In genomic region chr7:24477807-24478655, GRCh38 we compare ENCODE assay signal across 9 cellular contexts.
A peak's percentile ranks its signal among the peaks of the same experiment; 100 is the strongest.
DNase-seq lines count a peak whose midpoint lies in the region; ATAC-seq and TF ChIP-seq lines count a peak whose summit lies in the region.
"Had no signal": no experiment of that assay in that cellular context is flagged by ENCODE, and none has a peak within 500 bp of the region (broad histone marks: within the 10 kb centered on the region; RNA-seq: fewer than 3 reads in every experiment).

No MANE protein-coding gene starts in this region.

- no peaks in the 10 kb centered on the region for H3K36me3 Mint-ChIP-seq in effector memory CD8-positive, alpha-beta T cell (ENCODE audit: insufficient read depth)

- CTCF ChIA-PET in AG04450 (lab: Charles Lee): interaction anchor here (0.6 to 1.3 kb wide), 2 partner anchors 11 to 97 kb away, joined by 5 to 7 read pairs; no protein-coding TSS in a partner anchor

- no peak overlapping the region for H3K4me3 Mint-ChIP-seq in effector memory CD8-positive, alpha-beta T cell

- DNase-seq in AG04450 (ENCODE audit: low read depth, low spot score) (peak; percentile 67), HuH-7.5 (ENCODE audit: low spot score) (peak; percentile 23), astrocyte of the hippocampus (ENCODE audit: low read depth, low spot score) (peak; percentile 89), left lung (no peak), NCI-H2196 (lab: John Stamatoyannopoulos, UW; ENCODE audit: unreplicated experiment) (no peak), NCI-H1694 treated with DMSO at 0.1 percent for 48 hours (lab: John Stamatoyannopoulos, UW) (no peak), cerebellar cortex (ENCODE audit: low spot score) (no peak)
- no peak for DNase-seq in effector memory CD8-positive, alpha-beta T cell

- H3K9me3 Mint-ChIP-seq in effector memory CD8-positive, alpha-beta T cell: no peaks in the 10 kb centered on the region

- H3K36me3 ChIP-seq in left lung: no peaks in the 10 kb centered on the region
- H3K36me3 ChIP-seq: neutrophil had no signal

- no peaks in the 10 kb centered on the region for H3K4me1 Mint-ChIP-seq in effector memory CD8-positive, alpha-beta T cell (ENCODE audit: low read depth in 2 of 2)

- POLR2A ChIA-PET in AG04450 (lab: Yijun Ruan, JAX): interaction anchor here (0.6 kb wide), 1 partner anchor 820 kb away, joined by 3 read pairs; no protein-coding TSS in a partner anchor

- H3K27ac Mint-ChIP-seq in effector memory CD8-positive, alpha-beta T cell: no peak overlapping the region

- intact Hi-C loops in left lung (cut with DNase I): no loop called here

- H3K4me3 ChIP-seq in AG04450 (ENCODE audit: low read depth, low read length) (no peak overlapping the region), left lung (no peak overlapping the region)

- no peaks in the 10 kb centered on the region for H3K4me1 ChIP-seq in left lung

- TF ChIP-seq CTCF in AG04450 (IDR thresholded peaks at IDR 0.05; ENCODE audit: low read depth, low read length): no peak
- TF ChIP-seq CTCF in left lung (IDR thresholded peaks at IDR 0.05): no peak

- H3K27ac ChIP-seq in AG04450 (ENCODE audit: low read depth, low read length) (peak overlapping the region; percentile 84), left lung (no peak overlapping the region)
- H3K27ac ChIP-seq: neutrophil had no signal

- no peaks in the 10 kb centered on the region for H3K27me3 ChIP-seq in AG04450 (ENCODE audit: control insufficient read depth, insufficient read depth, low read length)
- H3K27me3 ChIP-seq in left lung: no peaks in the 10 kb centered on the region
- H3K27me3 ChIP-seq: neutrophil had no signal

- H3K27me3 Mint-ChIP-seq in effector memory CD8-positive, alpha-beta T cell: peaks cover 7 to 30% of the 10 kb centered on the region in 2 donors

- ATAC-seq in left lung: peak; percentile 77
- ATAC-seq in effector memory CD8-positive, alpha-beta T cell (replicated peaks): no peak

- H3K9me3 ChIP-seq in AG04450 (ENCODE audit: control insufficient read depth, insufficient read depth, low read length): no peaks in the 10 kb centered on the region
- H3K9me3 ChIP-seq in left lung: no peaks in the 10 kb centered on the region
- H3K9me3 ChIP-seq: neutrophil had no signal

Comparison
In these comparisons a context has a peak if more than half of its experiments do, and no peak if none do; other contexts are left out.
1. DNase-seq: peak in AG04450 (single experiment), HuH-7.5 (single experiment) and astrocyte of the hippocampus (single experiment); none in left lung (0 of 2), NCI-H2196 (single experiment), NCI-H1694 treated with DMSO at 0.1 percent for 48 hours (single experiment), effector memory CD8-positive, alpha-beta T cell (0 of 3) and cerebellar cortex (single experiment).